3 cellular contexts compared by ENCODE assay signal in genomic region chr7:72140566-72140965, GRCh38.
"Had no signal": no experiment of that assay in that cellular context is flagged by ENCODE, and none has a peak within 500 bp of the region (broad histone marks: within the 10 kb centered on the region; RNA-seq: fewer than 3 reads in every experiment).

No MANE protein-coding gene starts in this region.

- DNase-seq: GDM1, GF-D8 had no signal

- H3K4me3 ChIP-seq: GM12878 had no signal

- ATAC-seq: GM12878 had no signal
